In the genomic region with DNA sequence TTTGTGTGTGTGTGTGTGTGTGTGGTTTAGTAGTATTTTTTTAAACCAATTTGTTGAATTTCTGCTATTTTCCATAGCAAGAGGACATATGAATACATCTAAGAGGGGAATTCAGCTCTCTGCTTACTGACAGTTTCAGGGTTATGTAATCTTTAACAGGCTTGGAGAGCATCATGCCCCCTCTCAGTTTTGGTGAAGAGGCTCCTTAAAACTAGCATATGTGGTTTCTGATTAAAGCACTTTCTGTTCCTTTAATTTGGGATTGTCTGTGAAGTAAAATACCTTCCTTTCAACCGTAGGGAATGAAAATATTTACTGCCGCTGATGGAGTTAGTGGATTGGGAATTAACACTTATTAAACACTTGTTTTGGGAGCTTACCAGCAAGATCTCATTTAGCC, we compare ENCODE assay signal across 13 cellular contexts. TPM values are rescaled to one million over a fixed set of nuclear protein-coding genes. Genes with fewer than 3 reads are reported as not detected.
DNase-seq lines count a peak whose midpoint lies in the region; ATAC-seq and TF ChIP-seq lines count a peak whose summit lies in the region.
"Had no signal": no experiment of that assay in that cellular context is flagged by ENCODE, and none has a peak within 500 bp of the region (broad histone marks: within the 10 kb centered on the region; RNA-seq: fewer than 3 reads in every experiment).

No MANE protein-coding gene starts in this region.

- DNase-seq in CD8-positive, alpha-beta memory T cell, result no peak
- DNase-seq in activated CD4-positive, alpha-beta memory T cell treated with anti-CD3 and anti-CD28 coated beads for 36 hours, result no peak
- DNase-seq in naive B cell, result no peak
- DNase-seq in GM23338 (ENCODE audit: low spot score), result no peak
- DNase-seq in chondrocyte (ENCODE audit: low spot score), result no peak
- DNase-seq: activated CD4-positive, alpha-beta T cell treated with anti-CD3 and anti-CD28 coated beads for 48 hours; central memory CD4-positive, alpha-beta T cell; DND-41; OCI-M1 had no signal

- CTCF ChIA-PET in CD8-positive, alpha-beta memory T cell (lab: Charles Lee), result interaction anchor here (0.6 to 3.5 kb wide), 3 partner anchors 9 to 20 kb away, joined by 3 to 15 read pairs (median 4); partner anchors contain the start of gene NFKBIZ
- CTCF ChIA-PET in activated CD4-positive, alpha-beta memory T cell treated with anti-CD3 and anti-CD28 coated beads for 36 hours (lab: Charles Lee), result interaction anchor here (0.7 to 4.9 kb wide), 8 partner anchors 10 to 399 kb away, joined by 3 to 22 read pairs (median 5); no protein-coding TSS in a partner anchor

- no peaks in the 10 kb centered on the region for H4K20me1 ChIP-seq in GM23338 (replicated peaks; ENCODE audit: insufficient read depth)

- TF ChIP-seq CTCF in GM23338 (conservative IDR thresholded peaks at IDR 0.05; ENCODE audit: low read depth in 2 of 2) (no peak), chondrocyte (IDR thresholded peaks at IDR 0.05) (no peak)

- H3K9me3 ChIP-seq in CD8-positive, alpha-beta memory T cell (ENCODE audit: low read length), result no peaks in the 10 kb centered on the region

- H3K4me1 Mint-ChIP-seq in CD8-positive, alpha-beta memory T cell, result peaks cover 53 to 79% (median 65%) of the 10 kb centered on the region in 3 donors
- peaks cover 77% of the 10 kb centered on the region for H3K4me1 Mint-ChIP-seq in activated CD4-positive, alpha-beta memory T cell treated with anti-CD3 and anti-CD28 coated beads for 36 hours (ENCODE audit: low read depth)
- H3K4me1 Mint-ChIP-seq in naive B cell (peaks cover 67 to 79% (median 71%) of the 10 kb centered on the region in 3 donors), GM23338 (peaks cover 17% of the 10 kb centered on the region), chondrocyte (ENCODE audit: low read depth) (peaks cover 41% of the 10 kb centered on the region)

- H3F3A ChIP-seq in GM23338 (replicated peaks; ENCODE audit: low read depth), result no peaks in the 10 kb centered on the region

- H3K4me3 Mint-ChIP-seq in CD8-positive, alpha-beta memory T cell, result peak overlapping the region in 4 of 7 donors; percentile 57 to 95 (median 92)
- peak overlapping the region; percentile 85 for H3K4me3 Mint-ChIP-seq in activated CD4-positive, alpha-beta memory T cell treated with anti-CD3 and anti-CD28 coated beads for 36 hours
- peak overlapping the region; percentile 82 to 98 (median 94) for H3K4me3 Mint-ChIP-seq in naive B cell
- H3K4me3 Mint-ChIP-seq in GM23338, result no peak overlapping the region
- no peak overlapping the region for H3K4me3 Mint-ChIP-seq in chondrocyte (ENCODE audit: unreplicated experiment)
- H3K4me3 Mint-ChIP-seq: neural progenitor cell had no signal

- H3K4me1 ChIP-seq in CD8-positive, alpha-beta memory T cell (ENCODE audit: insufficient read depth, low read length), result peaks cover 38% of the 10 kb centered on the region
- H3K4me1 ChIP-seq in GM23338 (ENCODE audit: insufficient read depth), result peaks cover 19% of the 10 kb centered on the region

- no peak overlapping the region for H3K4me2 ChIP-seq in GM23338

- no peaks in the 10 kb centered on the region for H3K9me2 ChIP-seq in GM23338 (ENCODE audit: insufficient read depth)

- H2AFZ ChIP-seq in GM23338, result no peak overlapping the region
- H2AFZ ChIP-seq: neural progenitor cell had no signal

- no peaks in the 10 kb centered on the region for H3K36me3 ChIP-seq in CD8-positive, alpha-beta memory T cell (ENCODE audit: insufficient read depth, low read length)
- no peaks in the 10 kb centered on the region for H3K36me3 ChIP-seq in GM23338 (ENCODE audit: insufficient read depth)
- H3K36me3 ChIP-seq: neural progenitor cell had no signal

- peaks cover 2 to 3% (median 3%) of the 10 kb centered on the region in 3 donors for H3K36me3 Mint-ChIP-seq in CD8-positive, alpha-beta memory T cell
- H3K36me3 Mint-ChIP-seq in activated CD4-positive, alpha-beta memory T cell treated with anti-CD3 and anti-CD28 coated beads for 36 hours, result peaks cover 31% of the 10 kb centered on the region
- peaks cover 5 to 12% of the 10 kb centered on the region in 2 donors for H3K36me3 Mint-ChIP-seq in naive B cell
- H3K36me3 Mint-ChIP-seq in GM23338 (ENCODE audit: low read depth), result no peaks in the 10 kb centered on the region
- H3K36me3 Mint-ChIP-seq in chondrocyte (ENCODE audit: low read depth), result peaks cover 4% of the 10 kb centered on the region
- H3K36me3 Mint-ChIP-seq: neural progenitor cell had no signal

- no peaks in the 10 kb centered on the region for H3K27me3 Mint-ChIP-seq in CD8-positive, alpha-beta memory T cell
- H3K27me3 Mint-ChIP-seq in activated CD4-positive, alpha-beta memory T cell treated with anti-CD3 and anti-CD28 coated beads for 36 hours, result no peaks in the 10 kb centered on the region
- H3K27me3 Mint-ChIP-seq in naive B cell (no peaks in the 10 kb centered on the region), GM23338 (ENCODE audit: insufficient read depth, low read depth, poor library complexity) (peaks cover 6% of the 10 kb centered on the region), chondrocyte (ENCODE audit: low read depth) (no peaks in the 10 kb centered on the region)

- H3K27me3 ChIP-seq in CD8-positive, alpha-beta memory T cell (ENCODE audit: insufficient read depth, low read length, poor library complexity, severe bottlenecking), result no peaks in the 10 kb centered on the region
- H3K27me3 ChIP-seq in GM23338 (ENCODE audit: insufficient read depth), result no peaks in the 10 kb centered on the region
- H3K27me3 ChIP-seq: neural progenitor cell had no signal

- no peak overlapping the region for H3K4me3 ChIP-seq in CD8-positive, alpha-beta memory T cell (ENCODE audit: low read length)
- no peak overlapping the region for H3K4me3 ChIP-seq in GM23338
- H3K4me3 ChIP-seq: neural progenitor cell had no signal

- H3K79me2 ChIP-seq in GM23338 (replicated peaks; ENCODE audit: insufficient read depth), result peaks cover 6% of the 10 kb centered on the region; the same call in 1 of the 2 replicates

- peak overlapping the region; percentile 96 to 99 (median 98) for H3K27ac Mint-ChIP-seq in CD8-positive, alpha-beta memory T cell
- peak overlapping the region; percentile 96 for H3K27ac Mint-ChIP-seq in activated CD4-positive, alpha-beta memory T cell treated with anti-CD3 and anti-CD28 coated beads for 36 hours
- H3K27ac Mint-ChIP-seq in naive B cell (peak overlapping the region; percentile 95 to 99 (median 98)), GM23338 (no peak overlapping the region), chondrocyte (ENCODE audit: unreplicated experiment) (no peak overlapping the region)

- intact Hi-C loops in activated CD4-positive, alpha-beta memory T cell treated with anti-CD3 and anti-CD28 coated beads for 36 hours (cut with micrococcal nuclease), result loop anchor here (2.0 to 5.0 kb wide), 7 partner anchors 32 to 397 kb away; partner anchors contain the start of gene PCNP

- ATAC-seq in GM21619 (IDR thresholded peaks at IDR 0.05; ENCODE audit: unreplicated experiment) (peak; percentile 26), naive B cell (ENCODE audit: low read depth in 2 of 2) (no peak), GM23338 (no peak), HG02852 (IDR thresholded peaks at IDR 0.05; ENCODE audit: unreplicated experiment) (no peak), GM21390 (IDR thresholded peaks at IDR 0.05; ENCODE audit: unreplicated experiment) (no peak)

- no peak overlapping the region for H3K27ac ChIP-seq in CD8-positive, alpha-beta memory T cell (ENCODE audit: low read depth, low read length)
- no peak overlapping the region for H3K27ac ChIP-seq in GM23338 (ENCODE audit: low read depth)
- H3K27ac ChIP-seq: neural progenitor cell had no signal

- no peaks in the 10 kb centered on the region for H3K9me3 Mint-ChIP-seq in CD8-positive, alpha-beta memory T cell
- no peaks in the 10 kb centered on the region for H3K9me3 Mint-ChIP-seq in activated CD4-positive, alpha-beta memory T cell treated with anti-CD3 and anti-CD28 coated beads for 36 hours
- H3K9me3 Mint-ChIP-seq in naive B cell, result peaks cover 0 to 2% (median 0%) of the 10 kb centered on the region in 7 donors
- H3K9me3 Mint-ChIP-seq in GM23338, result no peaks in the 10 kb centered on the region; the same call in 2 of the 3 replicates
- no peaks in the 10 kb centered on the region for H3K9me3 Mint-ChIP-seq in chondrocyte (ENCODE audit: low read depth)
- H3K9me3 Mint-ChIP-seq: neural progenitor cell had no signal

- POLR2A ChIA-PET in CD8-positive, alpha-beta memory T cell (lab: Charles Lee), result interaction anchor here (0.5 to 4.2 kb wide), 4 partner anchors 20 to 231 kb away, joined by 3 to 63 read pairs (median 4); partner anchors contain the start of gene NFKBIZ
- POLR2A ChIA-PET in activated CD4-positive, alpha-beta memory T cell treated with anti-CD3 and anti-CD28 coated beads for 36 hours (lab: Charles Lee), result interaction anchor here (1.0 to 8.3 kb wide), 6 partner anchors 17 to 106 kb away, joined by 3 to 198 read pairs (median 5); partner anchors contain the start of gene NFKBIZ

TF ChIP-seq in GM23338, 12 proteins besides CTCF, POLR2A, EP300 and RAD21 (continues in another document):
- TF ChIP-seq NANOG (IDR thresholded peaks at IDR 0.05; ENCODE audit: borderline replicate concordance), result no peak

RNA-seq across cellular contexts. Expression of gene NFKBIZ, which starts 19.4 kb away (rescaled TPM):
- 10 to 100 TPM; 32.3 to 32.9 TPM for total RNA-seq in CD8-positive, alpha-beta memory T cell
- 8.0 TPM for polyA plus RNA-seq in CD8-positive, alpha-beta memory T cell
- total RNA-seq in activated CD4-positive, alpha-beta memory T cell treated with anti-CD3 and anti-CD28 coated beads for 36 hours, result 10 to 100 TPM; 65.9 to 74.9 TPM
- polyA plus RNA-seq in naive B cell (ENCODE audit: low read depth in 6 of 6) (10 to 100 TPM in 5 of 6 donors, 1 to 10 TPM in 1; 7.4 to 28.5 (median 21.9) TPM), GM23338 (2016; fragmentation: Nextera tagmentation; extraction: Ambion mirVana) (14.1 TPM in 2 replicates)
- total RNA-seq in GM23338 (2014; rRNA removed; shearing (Covaris generic)), result 13.1 and 18.2 TPM in 2 replicates
- total RNA-seq in chondrocyte, result 17.6 to 22.8 TPM (median 18.9 TPM) in 3 replicates

RNA-seq across cellular contexts. Expression of gene NXPE3, which starts 50.9 kb away (rescaled TPM):
- 10 to 100 TPM; 16.2 to 17.2 TPM for total RNA-seq in CD8-positive, alpha-beta memory T cell
- polyA plus RNA-seq in CD8-positive, alpha-beta memory T cell, result 37.4 TPM
- 10 to 100 TPM; 18.7 to 19.8 TPM for total RNA-seq in activated CD4-positive, alpha-beta memory T cell treated with anti-CD3 and anti-CD28 coated beads for 36 hours
- polyA plus RNA-seq in naive B cell (ENCODE audit: low read depth in 6 of 6) (10 to 100 TPM; 15.8 to 30.2 (median 21.8) TPM), GM23338 (2016; fragmentation: Nextera tagmentation; extraction: Ambion mirVana) (11.7 and 13.3 TPM in 2 replicates)
- 20.8 and 26.5 TPM in 2 replicates for total RNA-seq in GM23338 (2014; rRNA removed; shearing (Covaris generic))
- total RNA-seq in chondrocyte, result 20.3 to 27.1 TPM (median 20.4 TPM) in 3 replicates

Comparison
In these comparisons a context has a peak if more than half of its experiments do, and no peak if none do; other contexts are left out.
1. H3K27ac Mint-ChIP-seq: peak in CD8-positive, alpha-beta memory T cell (8 of 8), activated CD4-positive, alpha-beta memory T cell treated with anti-CD3 and anti-CD28 coated beads for 36 hours (single experiment) and naive B cell (6 of 6); none in GM23338 (single experiment) and chondrocyte (single experiment).
2. H3K4me3 Mint-ChIP-seq: peak in CD8-positive, alpha-beta memory T cell (4 of 7), activated CD4-positive, alpha-beta memory T cell treated with anti-CD3 and anti-CD28 coated beads for 36 hours (single experiment) and naive B cell (8 of 8); none in GM23338 (single experiment) and chondrocyte (single experiment).